Comparison of ENCODE assay signal across 17 cellular contexts in genomic region chr20:14454296-14454695, GRCh38.
DNase-seq lines count a peak whose midpoint lies in the region; ATAC-seq, FAIRE-seq and TF ChIP-seq lines count a peak whose summit lies in the region.
"Had no signal": no experiment of that assay in that cellular context is flagged by ENCODE, and none has a peak within 500 bp of the region (broad histone marks: within the 10 kb centered on the region; RNA-seq: fewer than 3 reads in every experiment).

No MANE protein-coding gene starts in this region.

- no CpG with 5 or more reads among the region's 1 CpG for WGBS in IMR-90 (ENCODE audit: extremely low coverage in 2 of 2, insufficient read length in 1 of 2), 2 experiments

- H2AK9ac ChIP-seq in IMR-90 (replicated peaks; ENCODE audit: low read depth, low read length, poor library complexity), result no peak overlapping the region

- H2BK120ac ChIP-seq in IMR-90 (ENCODE audit: low read depth, low read length), result no peak overlapping the region

- H2AK5ac ChIP-seq in IMR-90 (ENCODE audit: low read depth, low read length), result no peak overlapping the region

- H3K27me3 ChIP-seq in IMR-90 (ENCODE audit: control insufficient read depth, insufficient read depth, low read length), result no peaks in the 10 kb centered on the region
- H3K27me3 ChIP-seq: BLaER1 had no signal

- no peak overlapping the region for H4K8ac ChIP-seq in IMR-90 (ENCODE audit: low read depth in 2 of 2, low read length in 2 of 2)

- H3K56ac ChIP-seq in IMR-90 (ENCODE audit: extremely low read depth, insufficient read depth, low read length), result no peak overlapping the region

- peak; percentile 55 for DNase-seq in IMR-90
- DNase-seq in fibroblast of peridontal ligament (ENCODE audit: extremely low read depth), result peak; percentile 66
- no peak for DNase-seq in T-helper 1 cell
- DNase-seq in ecto neural progenitor cell (ENCODE audit: low spot score), result no peak
- DNase-seq: Caco-2; CD4-positive, CD25-positive, alpha-beta regulatory T cell; CD8-positive, alpha-beta T cell; DMS153; GF-D8; GOT3; H7; HCEC 1CT had no signal

- H4K20me1 ChIP-seq in IMR-90 (ENCODE audit: insufficient read depth, low read length), result no peaks in the 10 kb centered on the region
- H4K20me1 ChIP-seq: BLaER1 had no signal

- in situ Hi-C loops in IMR-90 (cut with MboI; ENCODE audit: low sequenced_read_pairs), result no loop called here

- no peaks in the 10 kb centered on the region for H3K9me3 ChIP-seq in IMR-90 (ENCODE audit: control insufficient read depth, insufficient read depth, low read length)
- H3K9me3 ChIP-seq: BLaER1, Caco-2 had no signal

- TF ChIP-seq RAD21 in IMR-90 (IDR thresholded peaks at IDR 0.05; ENCODE audit: low read length), result no peak

- H3K36me3 ChIP-seq in IMR-90 (ENCODE audit: control insufficient read depth, insufficient read depth, low read length), result no peaks in the 10 kb centered on the region
- H3K36me3 ChIP-seq: BLaER1 had no signal

- CTCF ChIA-PET in IMR-90 (lab: Yijun Ruan, JAX), result interaction anchor here (0.6 kb wide), 1 partner anchor 15 kb away, joined by 4 read pairs; no protein-coding TSS in a partner anchor

- peak; percentile 45 for FAIRE-seq in islet of Langerhans (lab: Jason Lieb, UNC)
- FAIRE-seq: GM12891 had no signal

- no peak overlapping the region for H2BK15ac ChIP-seq in IMR-90 (ENCODE audit: low read depth, low read length)

- no peak overlapping the region for H3K4me3 ChIP-seq in IMR-90 (ENCODE audit: insufficient read depth, low read depth, low read length)
- H3K4me3 ChIP-seq: BLaER1 had no signal

- peaks cover 2% of the 10 kb centered on the region; the same call in 1 of the 2 replicates for H3K4me1 ChIP-seq in IMR-90 (ENCODE audit: control insufficient read depth, insufficient read depth, low read length)
- H3K4me1 ChIP-seq: BLaER1 had no signal

- ATAC-seq in IMR-90 (ENCODE audit: low read depth), result peak; percentile 79
- no peak for ATAC-seq in GM18502 (IDR thresholded peaks at IDR 0.05; ENCODE audit: poor library complexity, unreplicated experiment)
- ATAC-seq: CD8-positive, alpha-beta T cell had no signal

- H3K9me1 ChIP-seq in IMR-90 (ENCODE audit: insufficient read depth, low read length), result no peaks in the 10 kb centered on the region; the same call in 1 of the 2 replicates

- no peak overlapping the region for H3K14ac ChIP-seq in IMR-90 (replicated peaks; ENCODE audit: low read depth, low read length)

- H3K79me1 ChIP-seq in IMR-90 (ENCODE audit: low read depth in 1 of 2, low read length in 2 of 2), result no peaks in the 10 kb centered on the region

- no peak overlapping the region for H3K23ac ChIP-seq in IMR-90 (ENCODE audit: low read depth, low read length)

- no peak overlapping the region for H4K91ac ChIP-seq in IMR-90 (ENCODE audit: insufficient read depth, low read depth, low read length)

- no peak for TF ChIP-seq POLR2A in IMR-90 (IDR thresholded peaks at IDR 0.05; ENCODE audit: low read depth, low read length)

- intact Hi-C loops in IMR-90 (cut with micrococcal nuclease), result no loop called here

- POLR2A ChIA-PET in IMR-90 (lab: Charles Lee; ENCODE audit: unreplicated experiment), result interaction anchor here (0.6 to 0.7 kb wide), 2 partner anchors 23 to 61 kb away, joined by 3 to 16 read pairs; no protein-coding TSS in a partner anchor

- BruUV-seq in IMR-90 (replicated peaks; lab: Mats Ljungman, UMichigan), result no TSS peak

- H3K4me2 ChIP-seq in IMR-90 (ENCODE audit: low read depth, low read length), result no peak overlapping the region
- H3K4me2 ChIP-seq: BLaER1 had no signal

- H2BK5ac ChIP-seq in IMR-90 (ENCODE audit: low read depth, low read length, poor library complexity, severe bottlenecking), result no peak overlapping the region

- H2AFZ ChIP-seq in IMR-90 (replicated peaks; ENCODE audit: low read length, poor library complexity), result no peak overlapping the region

- H4K5ac ChIP-seq in IMR-90 (ENCODE audit: low read depth, low read length), result no peak overlapping the region

- no peak overlapping the region for H3K27ac ChIP-seq in IMR-90 (ENCODE audit: insufficient read depth, low read length)
- H3K27ac ChIP-seq: BLaER1, C4-2B had no signal

- dilution Hi-C loops in IMR-90 (cut with HindIII; ENCODE audit: low sequenced_read_pairs, unreplicated experiment), result no loop called here

- no peak overlapping the region for H3K4ac ChIP-seq in IMR-90 (ENCODE audit: low read depth, low read length)

- H3K18ac ChIP-seq in IMR-90 (ENCODE audit: low read depth, low read length), result no peak overlapping the region

- no peak for TF ChIP-seq CTCF in IMR-90 (conservative IDR thresholded peaks at IDR 0.05; ENCODE audit: low read depth, low read length)

- no peak overlapping the region for H2BK20ac ChIP-seq in IMR-90 (ENCODE audit: low read depth, low read length)

- H3K9ac ChIP-seq in IMR-90 (ENCODE audit: low read depth, low read length), result no peak overlapping the region
- H3K9ac ChIP-seq: BLaER1 had no signal

TF ChIP-seq in IMR-90, 13 proteins besides CTCF, POLR2A, EP300 and RAD21:
- no peak for TF ChIP-seq FOS (IDR thresholded peaks at IDR 0.05; ENCODE audit: low read depth, low read length)
- TF ChIP-seq CHD1 (IDR thresholded peaks at IDR 0.05; ENCODE audit: low read depth, low read length), result no peak
- no peak for TF ChIP-seq MAZ (IDR thresholded peaks at IDR 0.05; ENCODE audit: borderline replicate concordance, low read depth, low read length)
- no peak for TF ChIP-seq RCOR1 (IDR thresholded peaks at IDR 0.05; ENCODE audit: insufficient replicate concordance, low read length)
- no peak for TF ChIP-seq MXI1 (IDR thresholded peaks at IDR 0.05; ENCODE audit: borderline replicate concordance, low read depth, low read length)
- TF ChIP-seq NFE2L2 (IDR thresholded peaks at IDR 0.05; ENCODE audit: low read depth, low read length), result no peak
- TF ChIP-seq SMC3 (IDR thresholded peaks at IDR 0.05; ENCODE audit: low read depth, low read length), result no peak
- no peak for TF ChIP-seq BHLHE40 (IDR thresholded peaks at IDR 0.05; ENCODE audit: low read depth, low read length)
- no peak for TF ChIP-seq USF2 (IDR thresholded peaks at IDR 0.05; ENCODE audit: low read depth, low read length)
- TF ChIP-seq RFX5 (IDR thresholded peaks at IDR 0.05; ENCODE audit: low read depth, low read length), result no peak
- no peak for TF ChIP-seq CEBPB (IDR thresholded peaks at IDR 0.05; ENCODE audit: low read depth, low read length)

Comparison
In these comparisons a context has a peak if more than half of its experiments do, and no peak if none do; other contexts are left out.
1. DNase-seq: peak in IMR-90 (single experiment) and fibroblast of peridontal ligament (single experiment); none in T-helper 1 cell (0 of 5) and ecto neural progenitor cell (single experiment).